ENCODE assay signal across 10 cellular contexts in the genomic region with DNA sequence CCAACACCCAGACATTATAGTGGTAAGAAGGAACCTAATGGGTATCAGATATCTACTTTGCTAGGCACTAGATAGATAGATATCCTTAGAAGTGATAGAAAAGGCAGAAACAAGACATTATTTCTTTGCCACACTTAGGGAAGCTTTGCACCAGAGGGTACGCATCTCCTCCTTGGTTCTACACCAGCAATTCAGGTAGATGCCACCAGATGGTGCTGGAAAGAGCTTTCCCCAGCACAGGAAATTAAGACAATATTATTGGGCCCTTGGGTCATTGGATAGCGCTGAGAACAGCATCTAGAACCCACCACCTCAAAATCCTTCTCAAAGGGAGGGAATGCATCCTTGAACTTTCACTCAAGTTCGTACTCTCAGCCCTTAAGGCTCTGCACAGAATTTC.
A peak's percentile ranks its signal among the peaks of the same experiment; 100 is the strongest.
DNase-seq lines count a peak whose midpoint lies in the region; ATAC-seq and TF ChIP-seq lines count a peak whose summit lies in the region.
"Had no signal": no experiment of that assay in that cellular context is flagged by ENCODE, and none has a peak within 500 bp of the region (broad histone marks: within the 10 kb centered on the region; RNA-seq: fewer than 3 reads in every experiment).

No MANE protein-coding gene starts in this region.

- no peaks in the 10 kb centered on the region for H3K4me1 Mint-ChIP-seq in Caco-2 (ENCODE audit: low read depth, unreplicated experiment)
- H3K4me1 Mint-ChIP-seq: activated CD4-positive, alpha-beta T cell treated with anti-CD3 and anti-CD28 coated beads, Interleukin-2, amount 10 ng/mL, durations not matched to agents 7 days and 5 days had no signal

- POLR2A ChIA-PET in Caco-2 (lab: Charles Lee) = no interaction called here

- H3K9me3 Mint-ChIP-seq in Caco-2 (ENCODE audit: unreplicated experiment) = no peaks in the 10 kb centered on the region
- H3K9me3 Mint-ChIP-seq: activated CD4-positive, alpha-beta T cell treated with anti-CD3 and anti-CD28 coated beads, Interleukin-2, amount 10 ng/mL, durations not matched to agents 7 days and 5 days had no signal

- H3K4me3 Mint-ChIP-seq in Caco-2 (ENCODE audit: unreplicated experiment) = no peak overlapping the region
- H3K4me3 Mint-ChIP-seq: activated CD4-positive, alpha-beta T cell treated with anti-CD3 and anti-CD28 coated beads, Interleukin-2, amount 10 ng/mL, durations not matched to agents 7 days and 5 days had no signal

- CTCF ChIA-PET in Caco-2 (lab: Charles Lee) = interaction anchor here (0.7 to 1.1 kb wide), 4 partner anchors 63 to 280 kb away, joined by 3 to 6 read pairs (median 4); no protein-coding TSS in a partner anchor

- no TSS peak for BruUV-seq in Caco-2 (replicated peaks; lab: Mats Ljungman, UMichigan)

- H3K27me3 Mint-ChIP-seq in Caco-2 (ENCODE audit: insufficient read depth, unreplicated experiment) = peaks cover 17% of the 10 kb centered on the region

- H3K4me1 ChIP-seq in Caco-2 = no peaks in the 10 kb centered on the region

- TF ChIP-seq CTCF in Caco-2 (IDR thresholded peaks at IDR 0.05; ENCODE audit: insufficient read depth in 1 of 2, low read depth in 1 of 2, low read length in 1 of 2, severe bottlenecking in 1 of 2, unreplicated experiment in 1 of 2) (peak; percentile 48 to 58), HFF-Myc (IDR thresholded peaks at IDR 0.05; ENCODE audit: low read depth, low read length, missing control alignments) (peak; percentile 39)

- H3K27ac Mint-ChIP-seq in Caco-2 (ENCODE audit: unreplicated experiment) = no peak overlapping the region
- H3K27ac Mint-ChIP-seq: activated CD4-positive, alpha-beta T cell treated with anti-CD3 and anti-CD28 coated beads, Interleukin-2, amount 10 ng/mL, durations not matched to agents 7 days and 5 days had no signal

- H3K36me3 Mint-ChIP-seq in Caco-2 (ENCODE audit: insufficient read depth, unreplicated experiment) = no peaks in the 10 kb centered on the region

- DNase-seq in Caco-2 (peak in 1 of 2 experiments; percentile 30), HFF-Myc (ENCODE audit: extremely low read depth, low read depth) (no peak), SW480 (ENCODE audit: low spot score) (peak; percentile 16), kidney tubule cell (ENCODE audit: low spot score) (peak; percentile 25), islet precursor cell (no peak)
- no peak for DNase-seq in stimulated activated CD8-positive, alpha-beta memory T cell treated with anti-CD3 and anti-CD28 coated beads, Interleukin-4, amount 100 ng/mL, for 48 hours
- no peak for DNase-seq in activated CD4-positive, CD25-positive, alpha-beta regulatory T cell (lab: John Stamatoyannopoulos, UW)
- DNase-seq: activated CD4-positive, alpha-beta T cell treated with anti-CD3 and anti-CD28 coated beads, Interleukin-2, amount 10 ng/mL, durations not matched to agents 7 days and 5 days; foreskin melanocyte had no signal

- H3K9me3 ChIP-seq in Caco-2 = no peaks in the 10 kb centered on the region

- ATAC-seq in HG03521 (IDR thresholded peaks at IDR 0.05; ENCODE audit: unreplicated experiment) = no peak

- no peak overlapping the region for H3K4me3 ChIP-seq in Caco-2 (ENCODE audit: low read depth, low read length)
- no peak overlapping the region for H3K4me3 ChIP-seq in HFF-Myc (replicated peaks; ENCODE audit: low read depth, low read length)

- no peaks in the 10 kb centered on the region; the same call in 1 of the 2 replicates for H3K27me3 ChIP-seq in Caco-2 (replicated peaks; ENCODE audit: control insufficient read depth, insufficient read depth, low read length)

- H3K36me3 ChIP-seq in Caco-2 (ENCODE audit: control insufficient read depth, insufficient read depth, low read length) = no peaks in the 10 kb centered on the region

- intact Hi-C loops in Caco-2 (cut with micrococcal nuclease; ENCODE audit: unreplicated experiment) = loop anchor here (1.0 kb wide), 2 partner anchors 65 to 82 kb away; no protein-coding TSS in a partner anchor

Comparison
In these comparisons a context has a peak if more than half of its experiments do, and no peak if none do; other contexts are left out.
1. DNase-seq: peak in SW480 (single experiment) and kidney tubule cell (single experiment); none in HFF-Myc (single experiment), stimulated activated CD8-positive, alpha-beta memory T cell treated with anti-CD3 and anti-CD28 coated beads, Interleukin-4, amount 100 ng/mL, for 48 hours (single experiment), islet precursor cell (single experiment) and activated CD4-positive, CD25-positive, alpha-beta regulatory T cell (0 of 4).